8 cellular contexts compared by ENCODE assay signal in the genomic region with DNA sequence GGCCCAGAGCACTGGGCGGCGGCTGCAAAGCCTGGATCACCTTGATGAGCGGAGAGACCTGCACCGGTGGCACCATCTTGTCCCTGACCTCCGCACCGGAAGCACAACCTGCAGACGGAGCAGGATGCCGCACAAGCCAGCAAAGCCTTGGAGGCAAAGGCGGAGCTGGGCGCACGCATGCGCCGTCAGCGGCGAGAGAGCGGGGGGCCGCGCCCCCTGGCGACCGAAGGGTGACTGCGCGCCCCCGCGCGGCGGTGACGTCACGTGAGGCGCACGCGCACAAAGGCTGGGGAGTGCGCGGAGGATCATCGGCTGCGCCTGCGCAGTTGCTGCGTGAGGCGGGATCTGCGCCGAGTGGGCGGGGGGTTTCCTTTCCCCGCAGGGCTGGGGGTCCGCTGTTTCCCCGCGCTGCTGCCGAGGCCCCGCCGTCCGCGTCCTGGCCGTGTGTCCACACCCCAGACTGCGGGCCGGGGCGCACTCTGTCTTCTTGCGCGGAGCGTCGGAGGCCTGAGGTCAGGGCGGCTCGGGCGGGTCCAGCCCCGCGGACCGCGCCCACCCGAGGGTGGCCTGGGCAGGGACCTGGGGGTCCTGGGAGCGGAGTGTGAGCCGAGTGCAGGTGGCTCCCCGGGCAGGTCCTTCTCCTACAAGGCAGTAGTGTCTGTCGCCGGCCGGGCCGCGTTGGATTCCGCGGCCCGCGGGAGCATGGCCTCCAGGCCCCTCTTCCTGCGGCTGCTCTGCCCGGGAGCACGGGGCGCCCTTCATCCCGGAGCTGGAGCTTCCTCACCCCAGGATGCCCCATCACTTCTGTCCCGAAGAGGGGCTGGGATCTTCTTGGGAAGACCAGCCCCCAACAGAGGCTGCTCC. TPM values are rescaled to one million over a fixed set of nuclear protein-coding genes. Genes with fewer than 3 reads are reported as not detected.
DNase-seq lines count a peak whose midpoint lies in the region; ATAC-seq and TF ChIP-seq lines count a peak whose summit lies in the region.

A gene with protein sequence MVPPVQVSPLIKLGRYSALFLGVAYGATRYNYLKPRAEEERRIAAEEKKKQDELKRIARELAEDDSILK (minus strand): TSS at position 105 of the 864 bp plus-strand sequence. CDS start 29 bp downstream, at position 76.
A gene with protein sequence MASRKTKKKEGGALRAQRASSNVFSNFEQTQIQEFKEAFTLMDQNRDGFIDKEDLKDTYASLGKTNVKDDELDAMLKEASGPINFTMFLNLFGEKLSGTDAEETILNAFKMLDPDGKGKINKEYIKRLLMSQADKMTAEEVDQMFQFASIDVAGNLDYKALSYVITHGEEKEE (plus strand): TSS at position 371 of the 864 bp plus-strand sequence. CDS start 3,485 bp downstream, outside the sequence.

- peak within 1 kb of the TSS; percentile 98 for H3K4me3 ChIP-seq in epithelial cell of proximal tubule (ENCODE audit: low read depth, low read length)

- peaks cover 1% of the 10 kb centered on the region for H3K27me3 Mint-ChIP-seq in IgD-negative memory B cell

- DNase-seq in DMS153 treated with DMSO at 0.1 percent for 48 hours (lab: John Stamatoyannopoulos, UW; ENCODE audit: unreplicated experiment) (peak; percentile 75), OCI-M1 (lab: John Stamatoyannopoulos, UW) (peak; percentile 97), activated T-cell treated with anti-CD3 and anti-CD28 coated beads for 4 hours (peak; percentile 96), epithelial cell of proximal tubule (ENCODE audit: low read depth) (peak; percentile 64), mucosa of gallbladder (ENCODE audit: low spot score) (peak; percentile 97)
- peak; percentile 93 to 94 for DNase-seq in stimulated activated CD8-positive, alpha-beta memory T cell treated with anti-CD3 and anti-CD28 coated beads, Interleukin-4, amount 100 ng/mL, for 4 hours (ENCODE audit: low read depth in 2 of 2, low spot score in 1 of 2)

- H3K9me3 Mint-ChIP-seq in IgD-negative memory B cell: no peaks in the 10 kb centered on the region

- peak within 1 kb of the TSS; percentile 91 to 98 (median 93) for H3K27ac Mint-ChIP-seq in IgD-negative memory B cell

- peak; percentile 69 for ATAC-seq in GM21529 (IDR thresholded peaks at IDR 0.05; ENCODE audit: unreplicated experiment)

- H3K4me3 Mint-ChIP-seq in IgD-negative memory B cell: peak within 1 kb of the TSS; percentile 87 to 96 (median 91)

- TF ChIP-seq CTCF in epithelial cell of proximal tubule (conservative IDR thresholded peaks at IDR 0.05; ENCODE audit: low read depth, low read length): peak; percentile 89

- H3K36me3 Mint-ChIP-seq in IgD-negative memory B cell: peaks cover 2% of the 10 kb centered on the region

- H3K4me1 Mint-ChIP-seq in IgD-negative memory B cell: peaks cover 12 to 14% (median 14%) of the 10 kb centered on the region in 3 donors

RNA-seq across cellular contexts. Expression of the first gene that starts in this region (rescaled TPM):
- 430 TPM for polyA plus RNA-seq in IgD-negative memory B cell
- total RNA-seq in epithelial cell of proximal tubule (138 and 192 TPM in 2 replicates), mucosa of gallbladder (252 TPM)

RNA-seq across cellular contexts. Expression of the second gene that starts in this region (rescaled TPM):
- polyA plus RNA-seq in IgD-negative memory B cell: 8.3 TPM
- total RNA-seq in epithelial cell of proximal tubule (4.0 and 6.3 TPM in 2 replicates), mucosa of gallbladder (17.8 TPM)

Comparison
In these comparisons a context has a peak if more than half of its experiments do, and no peak if none do; other contexts are left out.
1. Peak in every context shown above with its lines: DNase-seq, ATAC-seq and H3K4me3 ChIP-seq.